Comparison of ENCODE assay signal across 23 cellular contexts in the genomic region with DNA sequence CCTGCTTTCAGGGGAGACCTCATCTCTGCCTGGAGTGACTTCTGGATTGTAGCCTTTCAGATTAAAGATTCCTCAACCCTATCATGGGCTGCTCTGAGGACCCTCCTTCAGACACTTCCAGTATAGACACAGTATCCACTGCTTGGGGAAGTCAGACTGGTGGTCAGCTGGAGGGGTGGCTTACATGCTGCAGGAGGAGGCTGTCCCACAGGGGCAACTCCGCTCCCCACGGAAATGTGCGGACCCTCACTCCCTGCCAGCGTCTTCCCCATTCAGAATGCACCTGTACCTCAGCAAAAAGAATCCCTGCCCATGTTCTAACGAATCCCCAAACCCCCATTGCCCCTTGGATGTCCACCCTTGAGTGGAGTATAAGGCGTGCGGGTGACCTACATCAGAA.
DNase-seq lines count a peak whose midpoint lies in the region; ATAC-seq, FAIRE-seq and TF ChIP-seq lines count a peak whose summit lies in the region.
"Had no signal": no experiment of that assay in that cellular context is flagged by ENCODE, and none has a peak within 500 bp of the region (broad histone marks: within the 10 kb centered on the region; RNA-seq: fewer than 3 reads in every experiment).

No MANE protein-coding gene starts in this region.

- no peak for FAIRE-seq in K562 (lab: Jason Lieb, UNC)
- FAIRE-seq: A204.1, GM12878, GM19239, H1, HepG2 had no signal

- intact Hi-C loops in K562 (cut with micrococcal nuclease), result no loop called here
- intact Hi-C loops in esophagus squamous epithelium (cut with DNase I), result no loop called here
- intact Hi-C loops in vagina (cut with DNase I), result no loop called here

- no peak for TF ChIP-seq EP300 in K562 (IDR thresholded peaks at IDR 0.05; ENCODE audit: low read length)

- H3K36me3 ChIP-seq in K562 (ENCODE audit: control insufficient read depth, insufficient read depth, low read length) (no peaks in the 10 kb centered on the region), esophagus squamous epithelium (no peaks in the 10 kb centered on the region), vagina (no peaks in the 10 kb centered on the region)
- H3K36me3 ChIP-seq: BE2C had no signal

- H3K4me2 ChIP-seq in K562 (ENCODE audit: insufficient read depth, low read length), result no peak overlapping the region

- BruUV-seq in K562 (replicated peaks; lab: Mats Ljungman, UMichigan), result no TSS peak

- no peak for TF ChIP-seq CTCF in K562 (IDR thresholded peaks at IDR 0.05 in 2 of 3, conservative IDR thresholded peaks at IDR 0.05 in 1 of 3; ENCODE audit: insufficient read depth in 2 of 3, low read depth in 1 of 3, low read length in 3 of 3)
- TF ChIP-seq CTCF in esophagus squamous epithelium (IDR thresholded peaks at IDR 0.05), result no peak
- TF ChIP-seq CTCF in vagina (IDR thresholded peaks at IDR 0.05), result no peak

- no peaks in the 10 kb centered on the region for H3K79me2 ChIP-seq in K562 (ENCODE audit: control insufficient read depth, insufficient read depth, low read length)

- H2AFZ ChIP-seq in K562 (ENCODE audit: low read depth, low read length), result no peak overlapping the region

- no peak for TF ChIP-seq RAD21 in K562 (CRISPR knock-in tag; conservative IDR thresholded peaks at IDR 0.05 in 1 of 2, IDR thresholded peaks at IDR 0.05 in 1 of 2)

- H3K27ac ChIP-seq in angular gyrus (ENCODE audit: low read depth, low read length) (peak overlapping the region; percentile 31), K562 (ENCODE audit: extremely low read depth, low read depth, low read length) (no peak overlapping the region), layer of hippocampus (ENCODE audit: low read depth, low read length) (peak overlapping the region; percentile 60), temporal lobe (ENCODE audit: low read depth, low read length) (peak overlapping the region; percentile 88), esophagus squamous epithelium (no peak overlapping the region), vagina (no peak overlapping the region)

- no peaks in the 10 kb centered on the region for H3K9me1 ChIP-seq in K562 (ENCODE audit: control insufficient read depth, insufficient read depth, low read length)

- H3K4me1 ChIP-seq in K562 (replicated peaks in 1 of 2; ENCODE audit: control insufficient read depth in 2 of 2, insufficient read depth in 2 of 2, low read length in 2 of 2) (no peaks in the 10 kb centered on the region), esophagus squamous epithelium (peaks cover 0 to 35% (median 8%) of the 10 kb centered on the region in 3 donors), vagina (peaks cover 30% of the 10 kb centered on the region)
- H3K4me1 ChIP-seq: BE2C had no signal

- no peak for TF ChIP-seq POLR2A in K562 (conservative IDR thresholded peaks at IDR 0.05)
- TF ChIP-seq POLR2A in esophagus squamous epithelium (IDR thresholded peaks at IDR 0.05), result no peak
- TF ChIP-seq POLR2A in vagina (IDR thresholded peaks at IDR 0.05), result no peak

- no peak overlapping the region for H3K4me3 ChIP-seq in K562
- H3K4me3 ChIP-seq in esophagus squamous epithelium, result no peak overlapping the region
- H3K4me3 ChIP-seq in vagina, result no peak overlapping the region
- H3K4me3 ChIP-seq: GM12878 had no signal

- H3K27me3 ChIP-seq in K562 (ENCODE audit: control insufficient read depth in 2 of 2, insufficient read depth in 2 of 2, low read length in 2 of 2), result peaks cover 3 to 14% of the 10 kb centered on the region in 2 experiments; a peak in 4 of 5 replicates
- no peaks in the 10 kb centered on the region for H3K27me3 ChIP-seq in layer of hippocampus (ENCODE audit: control insufficient read depth, insufficient read depth, low read length)
- H3K27me3 ChIP-seq in esophagus squamous epithelium, result no peaks in the 10 kb centered on the region
- H3K27me3 ChIP-seq in vagina, result no peaks in the 10 kb centered on the region
- H3K27me3 ChIP-seq: BE2C had no signal

- CTCF ChIA-PET in K562 (lab: Yijun Ruan, JAX; ENCODE audit: low intra/inter-chr PET ratio), result no interaction called here

- WGBS in K562 (ENCODE audit: insufficient coverage, low coverage, missing lambda C conversion rate), result 0% methylated on average over 7 of the region's 7 CpGs
- 81 to 93% methylated on average over 5 to 7 of the region's 7 CpGs for WGBS in esophagus squamous epithelium, 2 donors

- no peaks in the 10 kb centered on the region for H4K20me1 ChIP-seq in K562 (replicated peaks; ENCODE audit: control insufficient read depth, insufficient read depth, low read length)

- no peak overlapping the region for H3K9ac ChIP-seq in K562 (ENCODE audit: insufficient read depth in 1 of 2, low read depth in 2 of 2, low read length in 2 of 2)

- in situ Hi-C loops in K562 (cut with MboI), result no loop called here

- POLR2A ChIA-PET in K562 (lab: Yijun Ruan, JAX), result no interaction called here

- H3K9me3 ChIP-seq in K562 (replicated peaks; ENCODE audit: control insufficient read depth, insufficient read depth, low read depth, low read length) (no peaks in the 10 kb centered on the region), esophagus squamous epithelium (no peaks in the 10 kb centered on the region), vagina (no peaks in the 10 kb centered on the region)
- H3K9me3 ChIP-seq: BE2C had no signal

- ATAC-seq in K562, result peak; percentile 26; the same call in 1 of the 3 replicates
- ATAC-seq: GM12878, HepG2 had no signal

- no peak for DNase-seq in K562 (ENCODE audit: extremely low read depth in 1 of 4, low spot score in 3 of 4)
- no peak for DNase-seq in iPS-NIHi7 (ENCODE audit: extremely low spot score)
- DNase-seq in esophagus squamous epithelium (lab: John Stamatoyannopoulos, UW), result no peak
- no peak for DNase-seq in vagina (ENCODE audit: extremely low spot score in 2 of 2)
- DNase-seq: ACHN; BE2C; C1 segment of cervical spinal cord; CD4-positive, CD25-positive, alpha-beta regulatory T cell; CD8-positive, alpha-beta memory T cell; COR-L47; DMS 273 treated with DMSO at 0.1 percent for 48 hours; DMS53; DND-41; EL; H9 had no signal

TF ChIP-seq in K562, 482 proteins besides CTCF, POLR2A, EP300 and RAD21 (continues in another document):
- TF ChIP-seq EP400 (IDR thresholded peaks at IDR 0.05) (no peak), SNRNP70 (optimal IDR thresholded peaks at IDR 0.05; ENCODE audit: low read depth, low read length) (no peak), TEAD1 (CRISPR knock-in tag; IDR thresholded peaks at IDR 0.05) (no peak), BRF2 (IDR thresholded peaks at IDR 0.05; ENCODE audit: borderline replicate concordance, insufficient read depth, insufficient read length) (no peak)

Comparison
In these comparisons a context has a peak if more than half of its experiments do, and no peak if none do; other contexts are left out.
1. H3K27ac ChIP-seq: peak in angular gyrus (single experiment), layer of hippocampus (single experiment) and temporal lobe (single experiment); none in K562 (single experiment), esophagus squamous epithelium (0 of 4) and vagina (single experiment).